Comparison of ENCODE assay signal across 30 cellular contexts in the genomic region with DNA sequence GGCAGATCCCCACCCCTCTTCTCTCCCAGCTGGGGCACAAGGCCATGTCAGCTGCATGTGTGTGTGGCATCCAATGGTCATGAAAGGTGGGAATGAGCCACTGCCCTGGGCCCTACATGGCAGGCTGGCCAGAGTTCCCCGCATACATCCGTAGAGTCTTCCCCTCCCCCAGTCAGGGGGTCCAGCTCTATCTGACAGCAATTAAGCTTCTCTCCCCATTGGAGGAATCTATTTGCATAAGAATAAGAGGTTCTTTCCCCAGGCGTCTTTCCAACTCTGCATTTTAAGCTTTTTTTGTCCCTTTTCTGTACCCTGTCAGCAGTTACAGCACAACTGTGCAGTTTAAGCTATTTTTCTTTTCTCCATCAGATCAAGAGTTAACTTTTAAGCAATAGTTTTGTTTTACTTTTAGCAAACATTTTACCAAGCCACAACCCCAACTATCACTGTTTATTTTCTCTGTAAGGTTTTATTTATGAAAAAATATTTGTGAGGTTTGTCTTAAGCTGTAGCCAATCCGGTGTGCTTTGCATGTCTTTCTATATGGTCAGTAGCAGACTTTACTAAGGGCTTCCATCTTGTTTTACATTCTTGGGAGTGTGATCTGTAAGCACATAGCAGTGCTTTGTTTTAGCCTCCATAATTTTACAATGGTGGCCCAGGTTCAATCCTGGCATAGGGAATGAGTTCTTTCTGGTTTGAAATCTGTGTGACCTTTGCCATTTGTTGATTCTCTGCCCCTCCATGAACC. TPM values are rescaled to one million over a fixed set of nuclear protein-coding genes. Genes with fewer than 3 reads are reported as not detected.
DNase-seq lines count a peak whose midpoint lies in the region; ATAC-seq, FAIRE-seq and TF ChIP-seq lines count a peak whose summit lies in the region.
"Had no signal": no experiment of that assay in that cellular context is flagged by ENCODE, and none has a peak within 500 bp of the region (broad histone marks: within the 10 kb centered on the region; RNA-seq: fewer than 3 reads in every experiment).

No MANE protein-coding gene starts in this region.

- POLR2A ChIA-PET in H1 (lab: Charles Lee; ENCODE audit: partially characterized antibody) = no interaction called here

- no peak overlapping the region for H3K56ac ChIP-seq in H1 (replicated peaks; ENCODE audit: insufficient read length, low read depth, low read length)

- WGBS in H1 (ENCODE audit: extremely low coverage in 1 of 2, insufficient coverage in 1 of 2, insufficient read length in 1 of 2, insufficient replicate concordance in 2 of 2, low coverage in 1 of 2, low lambda C conversion rate in 2 of 2, missing lambda C conversion rate in 1 of 2), 2 experiments = 50% methylated on average over 2 of the region's 4 CpGs; no CpG with 5 or more reads in 1 of the 2 experiments
- WGBS in stomach, 5 donors = 56 to 85% (median 77%) methylated on average over 4 of the region's 4 CpGs

- H3K36me3 ChIP-seq in HUES6 (ENCODE audit: control insufficient read depth, insufficient read depth, low read length) (no peaks in the 10 kb centered on the region), H1 (ENCODE audit: control insufficient read depth in 2 of 4, insufficient read depth in 4 of 4, low read length in 3 of 4) (no peaks in the 10 kb centered on the region), stomach (peaks cover 0 to 8% (median 0%) of the 10 kb centered on the region in 4 donors)
- H3K36me3 ChIP-seq: SJSA1 had no signal

- peak overlapping the region; percentile 4 for H3K4me3 Mint-ChIP-seq in neural crest cell
- H3K4me3 Mint-ChIP-seq: B cell; CD8-positive, alpha-beta T cell had no signal

- H3K79me1 ChIP-seq in H1 (ENCODE audit: low read depth, low read length) = no peaks in the 10 kb centered on the region

- CTCF ChIA-PET in H1 (lab: Charles Lee; ENCODE audit: partially characterized antibody) = interaction anchor here (0.7 kb wide), 1 partner anchor 158 kb away, joined by 3 read pairs; no protein-coding TSS in a partner anchor

- TF ChIP-seq EP300 in H1 (IDR thresholded peaks at IDR 0.05; ENCODE audit: borderline replicate concordance in 1 of 2, low read depth in 2 of 2, low read length in 2 of 2) (no peak), stomach (IDR thresholded peaks at IDR 0.05) (no peak)

- TF ChIP-seq RAD21 in H1 (IDR thresholded peaks at IDR 0.05 in 1 of 2, conservative IDR thresholded peaks at IDR 0.05 in 1 of 2; ENCODE audit: low read depth in 2 of 2, low read length in 2 of 2) = no peak

- H3K9me3 Mint-ChIP-seq in neural crest cell = peaks cover 12% of the 10 kb centered on the region
- H3K9me3 Mint-ChIP-seq: CD8-positive, alpha-beta T cell had no signal

- peak overlapping the region; percentile 63; the same call in 1 of the 2 replicates for H2BK5ac ChIP-seq in H1 (ENCODE audit: low read depth, low read length)

- no peak for TF ChIP-seq CTCF in H1 (IDR thresholded peaks at IDR 0.05; ENCODE audit: control extremely low read depth in 1 of 3, insufficient read depth in 1 of 3, low read depth in 1 of 3, low read length in 3 of 3)
- no peak for TF ChIP-seq CTCF in neural crest cell (conservative IDR thresholded peaks at IDR 0.05)
- TF ChIP-seq CTCF in stomach (IDR thresholded peaks at IDR 0.05) = no peak

- intact Hi-C loops in stomach (cut with DNase I; ENCODE audit: low total_unique reads) = no loop called here

- peak overlapping the region; percentile 25; the same call in 1 of the 2 replicates for H3K27ac ChIP-seq in HUES6 (ENCODE audit: low read depth, low read length)
- no peak overlapping the region for H3K27ac ChIP-seq in H1 (ENCODE audit: low read depth, low read length)
- no peak overlapping the region for H3K27ac ChIP-seq in stomach
- H3K27ac ChIP-seq: 22Rv1, C4-2B, PC-9, SJSA1 had no signal

- H3K9me3 ChIP-seq in HUES6 (ENCODE audit: control insufficient read depth, insufficient read depth, low read depth, low read length) = peaks cover 42% of the 10 kb centered on the region
- H3K9me3 ChIP-seq in H1 (ENCODE audit: insufficient read depth in 2 of 2, low read depth in 1 of 2, low read length in 1 of 2) = peaks cover 2 to 7% of the 10 kb centered on the region in 2 experiments; a peak in 1 of 4 replicates
- H3K9me3 ChIP-seq in stomach = peaks cover 0 to 24% (median 13%) of the 10 kb centered on the region in 4 donors
- H3K9me3 ChIP-seq: Caco-2, SJSA1 had no signal

- peaks cover 29% of the 10 kb centered on the region for H3K4me1 ChIP-seq in HUES6 (ENCODE audit: control insufficient read depth, insufficient read depth, low read length)
- peaks cover 0 to 3% (median 0%) of the 10 kb centered on the region in 4 experiments; a peak in 1 of 7 replicates for H3K4me1 ChIP-seq in H1 (replicated peaks in 1 of 4; ENCODE audit: control insufficient read depth in 3 of 4, insufficient read depth in 4 of 4, low read length in 3 of 4)
- H3K4me1 ChIP-seq in stomach = no peaks in the 10 kb centered on the region
- H3K4me1 ChIP-seq: Caco-2, SJSA1 had no signal

- no peak overlapping the region for H2BK12ac ChIP-seq in H1 (ENCODE audit: low read depth, low read length)

- H4K20me1 ChIP-seq in H1 (replicated peaks in 1 of 2; ENCODE audit: control insufficient read depth in 1 of 2, insufficient read depth in 2 of 2, low read length in 2 of 2) = no peaks in the 10 kb centered on the region

- no peak for ATAC-seq in GM21825 (IDR thresholded peaks at IDR 0.05; ENCODE audit: unreplicated experiment)
- ATAC-seq: CD8-positive, alpha-beta T cell; Right ventricle myocardium inferior had no signal

- H2AK5ac ChIP-seq in H1 (ENCODE audit: low read depth, low read length) = no peak overlapping the region

- no peak overlapping the region for H2BK20ac ChIP-seq in H1 (ENCODE audit: low read length)

- no peak overlapping the region for H3K4ac ChIP-seq in H1 (replicated peaks; ENCODE audit: insufficient read length, low read depth, low read length)

- DNase-seq in ELF-1 (ENCODE audit: low read depth, low spot score) (peak; percentile 78), H1 (ENCODE audit: low read depth in 1 of 2, low spot score in 2 of 2) (peak in 1 of 2 experiments; percentile 29), neural crest cell (ENCODE audit: low read depth, low spot score) (no peak), stomach (no peak), retina (no peak)
- DNase-seq: Caco-2; CD8-positive, alpha-beta T cell; DMS79; EL; GF-D8; GOT3; KBM-7; NCI-H1105 treated with DMSO at 0.1 percent for 48 hours; NCI-H2029; NCI-H446; NCI-H524 treated with DMSO at 0.1 percent for 48 hours; NK-92 treated with Interleukin-12 subunit alpha and Interleukin-12 subunit beta, amount 100 ng/mL, for 24 hours; PC-9 had no signal

- no peak overlapping the region for H2BK120ac ChIP-seq in H1 (replicated peaks; ENCODE audit: low read depth, low read length)

- no peak overlapping the region for H4K91ac ChIP-seq in H1 (replicated peaks; ENCODE audit: insufficient read length, low read length)

- H3K9ac ChIP-seq in HUES6 (ENCODE audit: low read length) (no peak overlapping the region), H1 (replicated peaks in 1 of 4; ENCODE audit: extremely low read depth in 1 of 4, low read depth in 3 of 4, low read length in 3 of 4) (no peak overlapping the region)

- H3K14ac ChIP-seq in H1 (ENCODE audit: insufficient read length) = no peak overlapping the region

- H3K18ac ChIP-seq in H1 (ENCODE audit: extremely low read depth, low read length) = 0 out of 2 replicates have a peak overlapping the region, but pooled peaks have one; percentile 60

- H3K4me3 ChIP-seq in HUES6 (ENCODE audit: low read depth, low read length) (0 out of 2 replicates have a peak overlapping the region, but pooled peaks have one; percentile 10), H1 (ENCODE audit: extremely low read depth in 1 of 4, insufficient read depth in 2 of 4, low read depth in 3 of 4, low read length in 4 of 4) (peak overlapping the region in 1 of 4 experiments; percentile 3; a peak in 1 of 8 replicates), stomach (no peak overlapping the region)
- H3K4me3 ChIP-seq: PC-9, SJSA1 had no signal

- no peak overlapping the region for H4K8ac ChIP-seq in H1 (ENCODE audit: extremely low read depth, insufficient read depth, low read length)

- H3K4me1 Mint-ChIP-seq in neural crest cell = peaks cover 5% of the 10 kb centered on the region
- H3K4me1 Mint-ChIP-seq: B cell had no signal

- no peaks in the 10 kb centered on the region for H3K27me3 Mint-ChIP-seq in neural crest cell (ENCODE audit: low read depth)
- H3K27me3 Mint-ChIP-seq: B cell had no signal

- H3K4me2 ChIP-seq in H1 (ENCODE audit: insufficient read depth in 1 of 2, low read depth in 2 of 2, low read length in 2 of 2) = peak overlapping the region in 1 of 2 experiments; percentile 6; a peak in 1 of 4 replicates
- H3K4me2 ChIP-seq: PC-9 had no signal

- H2AFZ ChIP-seq in H1 (ENCODE audit: low read length) = no peak overlapping the region
- H2AFZ ChIP-seq: PC-9 had no signal

- no peak overlapping the region for H4K5ac ChIP-seq in H1 (ENCODE audit: insufficient read length, low read depth, low read length)

- no peaks in the 10 kb centered on the region for H3K79me2 ChIP-seq in H1 (ENCODE audit: control insufficient read depth in 1 of 2, insufficient read depth in 2 of 2, low read length in 2 of 2)

- FAIRE-seq in H1 (lab: Jason Lieb, UNC) = peak; percentile 52
- FAIRE-seq: GM12892 had no signal

- H3K27ac Mint-ChIP-seq in neural crest cell (ENCODE audit: unreplicated experiment) = no peak overlapping the region
- H3K27ac Mint-ChIP-seq: B cell; CD8-positive, alpha-beta T cell had no signal

- H3K23ac ChIP-seq in H1 (ENCODE audit: insufficient read length) = no peak overlapping the region

- TF ChIP-seq POLR2A in H1 (IDR thresholded peaks at IDR 0.05; ENCODE audit: control extremely low read depth in 1 of 2, low read depth in 2 of 2, low read length in 2 of 2) = no peak
- no peak for TF ChIP-seq POLR2A in stomach (IDR thresholded peaks at IDR 0.05)

- no peaks in the 10 kb centered on the region for H3K27me3 ChIP-seq in HUES6 (ENCODE audit: control insufficient read depth, insufficient read depth, low read length)
- H3K27me3 ChIP-seq in H1 (replicated peaks in 1 of 4; ENCODE audit: control insufficient read depth in 3 of 4, extremely low read depth in 1 of 4, insufficient read depth in 3 of 4, low read length in 3 of 4) = no peaks in the 10 kb centered on the region
- no peaks in the 10 kb centered on the region for H3K27me3 ChIP-seq in stomach
- H3K27me3 ChIP-seq: SJSA1 had no signal

- no peak overlapping the region for H2BK15ac ChIP-seq in H1 (ENCODE audit: low read length)

- H3K23me2 ChIP-seq in H1 (ENCODE audit: low read depth, low read length) = no peaks in the 10 kb centered on the region

- H3K36me3 Mint-ChIP-seq in neural crest cell (ENCODE audit: low read depth) = peaks cover 4% of the 10 kb centered on the region

RNA-seq across cellular contexts. Expression of gene NLRP2B, which starts 28.7 kb away (rescaled TPM):
- not detected in 2 replicates for total RNA-seq in H1 (2021; fragmentation: NEBNext Ultra II Directional; extraction: Animal tissue kit (Norgen Biotek cat#: 25700))
- not detected in 2 replicates for polyA plus RNA-seq in H1 (2011; rRNA removed)
- not detected for polyA plus RNA-seq in H1 (2011; cell fraction: cytosol; rRNA removed)
- not detected for polyA plus RNA-seq in H1 (2011; cell fraction: nucleus; rRNA removed)
- polyA plus RNA-seq in H1 (2012, experiment 1 of 2) = not detected in 4 replicates
- polyA plus RNA-seq in H1 (2012, experiment 2 of 2) = not detected
- not detected for polyA plus RNA-seq in H1 (2013, experiment 1 of 2)
- polyA plus RNA-seq in H1 (2013, experiment 2 of 2) = not detected
- polyA minus RNA-seq in H1 (2011; rRNA and poly(A)+ RNA removed) = not detected in 2 replicates
- not detected for polyA minus RNA-seq in H1 (2011; cell fraction: cytosol; rRNA and poly(A)+ RNA removed)
- not detected for polyA minus RNA-seq in H1 (2011; cell fraction: nucleus; rRNA and poly(A)+ RNA removed)
- not detected in 2 replicates for total RNA-seq in neural crest cell
- total RNA-seq in stomach = not detected
- polyA plus RNA-seq in stomach = not detected
- total RNA-seq: B cell; Caco-2; CD8-positive, alpha-beta T cell; HT-29; LHCN-M2; MCF 10A; PC-9; Right ventricle myocardium inferior; RPMI7951; SJSA1 had no signal

RNA-seq across cellular contexts. Expression of gene ZXDB, which starts 59.5 kb away (rescaled TPM):
- total RNA-seq in H1 (2021; fragmentation: NEBNext Ultra II Directional; extraction: Animal tissue kit (Norgen Biotek cat#: 25700)) = 6.1 and 6.7 TPM in 2 replicates
- polyA plus RNA-seq in H1 (2011; rRNA removed) = 3.0 and 4.0 TPM in 2 replicates
- polyA plus RNA-seq in H1 (2011; cell fraction: cytosol; rRNA removed) = 3.9 TPM
- 2.2 TPM for polyA plus RNA-seq in H1 (2011; cell fraction: nucleus; rRNA removed)
- 2.0 to 3.0 TPM (median 2.6 TPM) in 4 replicates for polyA plus RNA-seq in H1 (2012, experiment 1 of 2)
- polyA plus RNA-seq in H1 (2012, experiment 2 of 2) = 0.93 TPM
- polyA plus RNA-seq in H1 (2013, experiment 1 of 2) = 4.5 TPM
- polyA plus RNA-seq in H1 (2013, experiment 2 of 2) = 4.2 TPM
- 12.5 and 13.4 TPM in 2 replicates for polyA minus RNA-seq in H1 (2011; rRNA and poly(A)+ RNA removed)
- 6.3 TPM for polyA minus RNA-seq in H1 (2011; cell fraction: cytosol; rRNA and poly(A)+ RNA removed)
- 12.8 TPM for polyA minus RNA-seq in H1 (2011; cell fraction: nucleus; rRNA and poly(A)+ RNA removed)
- total RNA-seq in neural crest cell = 6.8 and 7.1 TPM in 2 replicates
- total RNA-seq in stomach = 10 to 100 TPM in 2 of 5 donors, 1 to 10 TPM in 3; 5.8 to 15.6 (median 9.8) TPM
- polyA plus RNA-seq in stomach = 1 to 10 TPM; 1.5 to 2.1 (median 1.7) TPM
- total RNA-seq: HT-29 had no signal
